Comparison of ENCODE assay signal across 8 cellular contexts in the genomic region with DNA sequence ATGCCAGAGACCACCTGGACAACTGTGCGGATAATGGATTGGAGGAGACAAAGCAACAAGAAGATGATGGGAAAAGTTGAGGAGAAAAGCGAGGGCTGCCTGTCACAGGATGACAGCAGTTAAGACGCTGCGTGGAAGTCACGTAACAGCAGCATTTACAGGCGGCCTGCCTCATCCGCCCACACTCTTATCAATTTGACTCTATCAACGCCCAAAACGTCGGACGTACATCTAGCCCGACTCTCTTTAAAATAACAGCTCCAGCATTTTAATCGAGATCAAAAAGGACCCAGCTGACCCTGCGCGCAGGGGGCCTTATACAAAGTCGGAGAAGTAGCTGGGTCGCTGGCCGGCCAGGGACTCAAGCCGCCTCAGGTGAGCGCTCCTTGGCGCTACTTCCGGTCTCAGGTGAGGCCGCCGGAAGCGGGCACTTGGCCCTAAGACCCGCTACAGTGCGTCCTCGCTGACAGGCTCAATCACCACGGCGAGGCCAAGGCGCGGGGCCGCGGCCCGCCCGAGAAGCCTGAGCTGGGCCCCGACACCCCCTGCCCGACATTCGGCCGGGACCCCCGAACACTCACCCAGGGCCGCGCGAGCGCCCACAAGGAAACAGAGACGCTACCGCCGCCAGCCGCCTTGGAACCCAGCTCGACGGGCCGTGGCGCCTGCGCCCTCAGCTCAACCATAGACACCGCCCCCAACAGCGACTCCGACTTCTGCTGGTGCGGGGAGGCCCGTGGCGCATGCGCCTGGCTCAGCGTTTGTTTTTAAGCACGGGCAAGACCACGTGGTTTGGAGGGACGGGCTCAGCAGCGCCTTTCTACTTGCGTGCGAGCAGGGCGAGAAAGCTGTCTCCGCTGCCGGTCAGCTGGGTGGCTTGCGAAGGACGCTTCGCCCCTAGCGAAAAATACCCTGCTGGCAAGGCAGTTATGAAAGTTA. TPM values are rescaled to one million over a fixed set of nuclear protein-coding genes. Genes with fewer than 3 reads are reported as not detected.
DNase-seq lines count a peak whose midpoint lies in the region; ATAC-seq and TF ChIP-seq lines count a peak whose summit lies in the region.

A gene (minus strand): TSS at position 741 of the 939 bp plus-strand sequence.

- DNase-seq in DMS53 treated with DMSO at 0.1 percent for 48 hours (lab: John Stamatoyannopoulos, UW; ENCODE audit: unreplicated experiment) (peak; percentile 92), KBM-7 (peak; percentile 96)
- DNase-seq in activated T-cell treated with anti-CD3 and anti-CD28 coated beads, Interleukin-2, amount 50 U/mL, for 24 hours: peak; percentile 96
- DNase-seq in stimulated activated CD8-positive, alpha-beta memory T cell treated with anti-CD3 and anti-CD28 coated beads, Interleukin-4, amount 100 ng/mL, for 48 hours: peak; percentile 96

- H3K4me3 ChIP-seq in esophagus (ENCODE audit: low read depth in 1 of 2, low read length in 2 of 2) (peak within 1 kb of the TSS; percentile 64 to 76), mucosa of stomach (ENCODE audit: low read length) (peak within 1 kb of the TSS; percentile 70)

- peaks cover 0 to 3% of the 10 kb centered on the region in 2 donors for H3K4me1 ChIP-seq in esophagus (ENCODE audit: control insufficient read depth in 2 of 2, insufficient read depth in 2 of 2, low read length in 1 of 2)
- peaks cover 16% of the 10 kb centered on the region for H3K4me1 ChIP-seq in mucosa of stomach (ENCODE audit: control insufficient read depth, insufficient read depth, low read length)

- H3K36me3 Mint-ChIP-seq in activated T-cell treated with anti-CD3 and anti-CD28 coated beads, Interleukin-2, amount 50 U/mL, for 24 hours (ENCODE audit: low read depth): peaks cover 18% of the 10 kb centered on the region

- peak within 1 kb of the TSS; percentile 93 for H3K27ac ChIP-seq in esophagus (ENCODE audit: low read depth in 2 of 2, low read length in 1 of 2)

- H3K4me3 Mint-ChIP-seq in activated T-cell treated with anti-CD3 and anti-CD28 coated beads, Interleukin-2, amount 50 U/mL, for 24 hours: peak within 1 kb of the TSS; percentile 89

- H3K4me1 Mint-ChIP-seq in activated T-cell treated with anti-CD3 and anti-CD28 coated beads, Interleukin-2, amount 50 U/mL, for 24 hours (ENCODE audit: low read depth): peaks cover 39% of the 10 kb centered on the region

- peak within 1 kb of the TSS; percentile 96 for H3K27ac Mint-ChIP-seq in activated T-cell treated with anti-CD3 and anti-CD28 coated beads, Interleukin-2, amount 50 U/mL, for 24 hours

- no peaks in the 10 kb centered on the region for H3K36me3 ChIP-seq in esophagus (ENCODE audit: control insufficient read depth in 2 of 2, insufficient read depth in 2 of 2, low read length in 1 of 2)
- peaks cover 3% of the 10 kb centered on the region for H3K36me3 ChIP-seq in mucosa of stomach (ENCODE audit: control insufficient read depth, insufficient read depth, low read length)

- H3K27me3 ChIP-seq in esophagus (ENCODE audit: control insufficient read depth in 1 of 2, insufficient read depth in 2 of 2, low read length in 2 of 2): no peaks in the 10 kb centered on the region
- H3K27me3 ChIP-seq in mucosa of stomach (ENCODE audit: control insufficient read depth, insufficient read depth, low read length): no peaks in the 10 kb centered on the region

- 1 to 2% methylated on average over 71 to 75 of the region's 75 CpGs for WGBS in esophagus, 2 donors

- peaks cover 27% of the 10 kb centered on the region for H3K27me3 Mint-ChIP-seq in activated T-cell treated with anti-CD3 and anti-CD28 coated beads, Interleukin-2, amount 50 U/mL, for 24 hours

- peak; percentile 80 for ATAC-seq in GM21723 (IDR thresholded peaks at IDR 0.05; ENCODE audit: unreplicated experiment)

- H3K9me3 ChIP-seq in esophagus (ENCODE audit: control insufficient read depth in 2 of 2, insufficient read depth in 1 of 2, low read depth in 1 of 2, low read length in 1 of 2) (no peaks in the 10 kb centered on the region), mucosa of stomach (ENCODE audit: control insufficient read depth, low read length) (no peaks in the 10 kb centered on the region)

- in situ Hi-C loops in KBM-7 (cut with MboI; ENCODE audit: low pct_unique_long_range_greater_than_20kb, low sequenced_read_pairs): no loop called here

- H3K9ac ChIP-seq in mucosa of stomach (ENCODE audit: low read length): peak within 1 kb of the TSS; percentile 82

- no peaks in the 10 kb centered on the region for H3K9me3 Mint-ChIP-seq in activated T-cell treated with anti-CD3 and anti-CD28 coated beads, Interleukin-2, amount 50 U/mL, for 24 hours

TF ChIP-seq in PFSK-1, 5 proteins besides CTCF, POLR2A, EP300 and RAD21:
- TF ChIP-seq TAF1 (IDR thresholded peaks at IDR 0.05; ENCODE audit: borderline replicate concordance, insufficient read depth, low read length) (peak; percentile 40; the same call in 1 of the 2 replicates), POLR2AphosphoS5 (IDR thresholded peaks at IDR 0.05; ENCODE audit: low read depth, low read length) (peak; percentile 63), SIN3A (IDR thresholded peaks at IDR 0.05; ENCODE audit: borderline replicate concordance, insufficient read depth, low read length) (peak; percentile 81; the same call in 1 of the 2 replicates)
- TF ChIP-seq, protein P1, sequence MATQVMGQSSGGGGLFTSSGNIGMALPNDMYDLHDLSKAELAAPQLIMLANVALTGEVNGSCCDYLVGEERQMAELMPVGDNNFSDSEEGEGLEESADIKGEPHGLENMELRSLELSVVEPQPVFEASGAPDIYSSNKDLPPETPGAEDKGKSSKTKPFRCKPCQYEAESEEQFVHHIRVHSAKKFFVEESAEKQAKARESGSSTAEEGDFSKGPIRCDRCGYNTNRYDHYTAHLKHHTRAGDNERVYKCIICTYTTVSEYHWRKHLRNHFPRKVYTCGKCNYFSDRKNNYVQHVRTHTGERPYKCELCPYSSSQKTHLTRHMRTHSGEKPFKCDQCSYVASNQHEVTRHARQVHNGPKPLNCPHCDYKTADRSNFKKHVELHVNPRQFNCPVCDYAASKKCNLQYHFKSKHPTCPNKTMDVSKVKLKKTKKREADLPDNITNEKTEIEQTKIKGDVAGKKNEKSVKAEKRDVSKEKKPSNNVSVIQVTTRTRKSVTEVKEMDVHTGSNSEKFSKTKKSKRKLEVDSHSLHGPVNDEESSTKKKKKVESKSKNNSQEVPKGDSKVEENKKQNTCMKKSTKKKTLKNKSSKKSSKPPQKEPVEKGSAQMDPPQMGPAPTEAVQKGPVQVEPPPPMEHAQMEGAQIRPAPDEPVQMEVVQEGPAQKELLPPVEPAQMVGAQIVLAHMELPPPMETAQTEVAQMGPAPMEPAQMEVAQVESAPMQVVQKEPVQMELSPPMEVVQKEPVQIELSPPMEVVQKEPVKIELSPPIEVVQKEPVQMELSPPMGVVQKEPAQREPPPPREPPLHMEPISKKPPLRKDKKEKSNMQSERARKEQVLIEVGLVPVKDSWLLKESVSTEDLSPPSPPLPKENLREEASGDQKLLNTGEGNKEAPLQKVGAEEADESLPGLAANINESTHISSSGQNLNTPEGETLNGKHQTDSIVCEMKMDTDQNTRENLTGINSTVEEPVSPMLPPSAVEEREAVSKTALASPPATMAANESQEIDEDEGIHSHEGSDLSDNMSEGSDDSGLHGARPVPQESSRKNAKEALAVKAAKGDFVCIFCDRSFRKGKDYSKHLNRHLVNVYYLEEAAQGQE (IDR thresholded peaks at IDR 0.05; ENCODE audit: insufficient read depth in 1 of 2, low read depth in 2 of 2, low read length in 2 of 2): no peak

RNA-seq across cellular contexts. Expression of the gene that starts here (rescaled TPM):
- polyA plus RNA-seq in PFSK-1 (2012; ENCODE audit: insufficient read length, low read depth): 4.6 TPM
- 1 to 10 TPM; 4.3 to 4.5 TPM for polyA plus RNA-seq in esophagus

Comparison
In these comparisons a context has a peak if more than half of its experiments do, and no peak if none do; other contexts are left out.
1. Peak in every context shown above with its lines: DNase-seq, ATAC-seq, H3K4me3 ChIP-seq and H3K27ac ChIP-seq.